Comparison of ENCODE assay signal across 8 cellular contexts in the genomic region with DNA sequence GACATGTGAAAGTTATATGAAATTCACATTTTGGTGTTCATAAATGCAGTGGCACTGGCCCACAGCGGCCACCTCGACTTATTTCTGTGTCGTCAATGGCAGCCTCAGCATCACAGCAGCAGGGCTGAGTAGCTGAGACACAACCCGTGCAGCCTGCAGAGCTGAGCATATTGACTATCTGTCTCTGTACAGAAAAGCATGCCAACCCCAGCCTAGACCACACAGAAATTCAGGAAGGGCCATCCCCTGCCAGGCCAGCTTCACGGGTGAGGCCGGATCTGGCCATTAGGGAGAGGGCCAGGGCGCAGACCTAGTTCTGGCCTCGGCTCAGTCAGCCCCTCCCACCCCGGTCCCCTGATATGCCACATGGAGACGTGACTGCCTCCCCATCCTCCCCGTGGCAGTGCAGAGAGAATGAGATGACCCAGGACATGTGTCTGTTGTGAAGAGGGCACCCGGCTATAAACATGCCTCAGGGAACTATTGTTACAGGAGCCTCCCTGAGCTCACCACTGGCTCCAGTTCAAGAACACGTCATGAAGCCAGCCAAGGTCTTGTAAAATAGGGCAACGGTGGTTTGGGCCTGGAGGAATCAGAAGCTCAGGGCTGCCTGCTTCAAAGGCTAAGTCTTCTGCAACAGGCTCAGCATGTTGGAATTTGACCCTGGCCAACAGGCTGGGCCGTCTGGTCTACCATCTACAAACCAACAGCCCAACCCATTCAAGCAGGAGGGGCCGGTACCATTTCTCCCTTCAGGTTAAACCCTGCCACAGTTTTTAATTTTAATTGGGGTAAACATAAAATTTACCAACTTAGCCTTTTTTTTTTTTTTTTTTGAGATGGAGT. TPM values are rescaled to one million over a fixed set of nuclear protein-coding genes. Genes with fewer than 3 reads are reported as not detected.
DNase-seq lines count a peak whose midpoint lies in the region; ATAC-seq and TF ChIP-seq lines count a peak whose summit lies in the region.

No MANE protein-coding gene starts in this region.

- H3K4me3 Mint-ChIP-seq in CD4-positive, alpha-beta T cell: no peak overlapping the region

- CTCF ChIA-PET in CD4-positive, alpha-beta T cell (lab: Charles Lee): interaction anchor here (0.6 kb wide), 1 partner anchor 193 kb away, joined by 4 read pairs; no protein-coding TSS in a partner anchor

- H3K4me1 ChIP-seq in suprapubic skin: peaks cover 45% of the 10 kb centered on the region

- ATAC-seq in CD4-positive, alpha-beta T cell (ENCODE audit: poor library complexity): no peak
- no peak for ATAC-seq in GM18909 (IDR thresholded peaks at IDR 0.05; ENCODE audit: poor library complexity, unreplicated experiment)

- in situ Hi-C loops in ACHN (cut with HindIII; ENCODE audit: low pct_ligation_motif_present, low pct_unique_long_range_greater_than_20kb, low sequenced_read_pairs): no loop called here
- in situ Hi-C loops in astrocyte of the spinal cord (cut with HindIII; ENCODE audit: low sequenced_read_pairs): no loop called here

- no peaks in the 10 kb centered on the region for H3K36me3 Mint-ChIP-seq in CD4-positive, alpha-beta T cell (ENCODE audit: low read depth)

- no peak for TF ChIP-seq EP300 in suprapubic skin (IDR thresholded peaks at IDR 0.05)

- H3K27me3 Mint-ChIP-seq in CD4-positive, alpha-beta T cell: no peaks in the 10 kb centered on the region

- H3K27ac Mint-ChIP-seq in CD4-positive, alpha-beta T cell: no peak overlapping the region

- TF ChIP-seq CTCF in astrocyte of the spinal cord (IDR thresholded peaks at IDR 0.05; ENCODE audit: low read depth, low read length): no peak
- no peak for TF ChIP-seq CTCF in suprapubic skin (IDR thresholded peaks at IDR 0.05)
- no peak for TF ChIP-seq CTCF in CD4-positive, alpha-beta T cell (IDR thresholded peaks at IDR 0.05)

- H3K36me3 ChIP-seq in suprapubic skin: no peaks in the 10 kb centered on the region

- no peak overlapping the region for H3K4me3 ChIP-seq in astrocyte of the spinal cord (ENCODE audit: low read depth, low read length)
- H3K4me3 ChIP-seq in suprapubic skin: no peak overlapping the region

- H3K4me1 Mint-ChIP-seq in CD4-positive, alpha-beta T cell (ENCODE audit: low read depth): no peaks in the 10 kb centered on the region

- H3K27ac ChIP-seq in suprapubic skin: peak overlapping the region; percentile 51
- no peak overlapping the region for H3K27ac ChIP-seq in CD4-positive, alpha-beta T cell (ENCODE audit: low read depth, low read length)

- no peak for TF ChIP-seq POLR2A in suprapubic skin (IDR thresholded peaks at IDR 0.05)

- DNase-seq in ACHN: peak; percentile 73
- peak; percentile 80 for DNase-seq in NCI-H1092 (lab: John Stamatoyannopoulos, UW)
- DNase-seq in astrocyte of the spinal cord (ENCODE audit: low read depth, low spot score): peak; percentile 98
- DNase-seq in islet precursor cell: peak; percentile 95
- DNase-seq in suprapubic skin (ENCODE audit: low spot score in 2 of 2): peak in 1 of 2 donors; percentile 74
- DNase-seq in CD4-positive, alpha-beta T cell: no peak
- no peak for DNase-seq in activated CD8-positive, alpha-beta memory T cell treated with anti-CD3 and anti-CD28 coated beads, Interleukin-2, amount 50 U/mL, for 48 hours

- POLR2A ChIA-PET in CD4-positive, alpha-beta T cell (lab: Charles Lee): no interaction called here

- no peaks in the 10 kb centered on the region for H3K9me3 Mint-ChIP-seq in CD4-positive, alpha-beta T cell

- no peaks in the 10 kb centered on the region for H3K9me3 ChIP-seq in suprapubic skin
- H3K9me3 ChIP-seq in CD4-positive, alpha-beta T cell (ENCODE audit: control insufficient read depth, low read length): no peaks in the 10 kb centered on the region

- intact Hi-C loops in CD4-positive, alpha-beta T cell (cut with DNase I, micrococcal nuclease): no loop called here

- WGBS in suprapubic skin: 57% methylated on average over 10 of the region's 16 CpGs

- no peaks in the 10 kb centered on the region for H3K27me3 ChIP-seq in suprapubic skin
- H3K27me3 ChIP-seq in CD4-positive, alpha-beta T cell (ENCODE audit: control insufficient read depth, insufficient read depth, low read length): no peaks in the 10 kb centered on the region

RNA-seq across cellular contexts. Expression of a gene that starts 25.5 kb away (rescaled TPM):
- total RNA-seq in suprapubic skin: 10 to 100 TPM; 25.6 to 38.1 (median 29.0) TPM
- total RNA-seq in CD4-positive, alpha-beta T cell: 1 to 10 TPM; 2.3 to 3.7 TPM

Comparison
In these comparisons a context has a peak if more than half of its experiments do, and no peak if none do; other contexts are left out.
1. DNase-seq: peak in ACHN (single experiment), NCI-H1092 (single experiment), astrocyte of the spinal cord (single experiment) and islet precursor cell (single experiment); none in CD4-positive, alpha-beta T cell (0 of 10) and activated CD8-positive, alpha-beta memory T cell treated with anti-CD3 and anti-CD28 coated beads, Interleukin-2, amount 50 U/mL, for 48 hours (single experiment).
2. RNA of a gene that starts 25.5 kb away (total RNA-seq): 25.6 to 38.1 TPM in suprapubic skin; 2.3 to 3.7 TPM in CD4-positive, alpha-beta T cell; every median in the first group is over 4 times any median in the second.